ENCODE assay signal across 8 cellular contexts in genomic region chr11:47186937-47187681, GRCh38. TPM values are rescaled to one million over a fixed set of nuclear protein-coding genes. Genes with fewer than 3 reads are reported as not detected.
DNase-seq lines count a peak whose midpoint lies in the region; ATAC-seq, FAIRE-seq and TF ChIP-seq lines count a peak whose summit lies in the region.

No MANE protein-coding gene starts in this region.

- peak; percentile 54 for ATAC-seq in activated T-helper 17 cell treated with anti-CD3 and anti-CD28 coated beads, Interleukin-2, amount 50 U/mL, for 72 hours (replicated peaks)

- intact Hi-C loops in thyroid gland (cut with DNase I): no loop called here

- no peaks in the 10 kb centered on the region for H3K36me3 Mint-ChIP-seq in activated T-helper 17 cell treated with anti-CD3 and anti-CD28 coated beads, Interleukin-2, amount 50 U/mL, for 72 hours (ENCODE audit: low read depth)
- no peaks in the 10 kb centered on the region for H3K36me3 Mint-ChIP-seq in nephron progenitor cell (ENCODE audit: low read depth)

- H3K27me3 ChIP-seq in thyroid gland: no peaks in the 10 kb centered on the region

- FAIRE-seq in GM12892 (lab: Jason Lieb, UNC): no peak

- 1% methylated on average over 32 to 35 of the region's 53 CpGs for WGBS in thyroid gland, 2 donors

- peak overlapping the region; percentile 71 for H3K4me3 Mint-ChIP-seq in activated T-helper 17 cell treated with anti-CD3 and anti-CD28 coated beads, Interleukin-2, amount 50 U/mL, for 72 hours
- H3K4me3 Mint-ChIP-seq in nephron progenitor cell: peak overlapping the region; percentile 80

- DNase-seq in GM12892 (ENCODE audit: insufficient read length) (peak; percentile 58), NCI-H1694 treated with DMSO at 0.1 percent for 48 hours (lab: John Stamatoyannopoulos, UW) (peak; percentile 46), fibroblast of the aortic adventitia (ENCODE audit: low read depth) (peak; percentile 60), nephron progenitor cell (peak; percentile 68), thyroid gland (peak; percentile 90 to 94), GF-D8 (lab: John Stamatoyannopoulos, UW) (no peak), GOT3 (lab: John Stamatoyannopoulos, UW) (no peak)

- H3K9me3 ChIP-seq in thyroid gland: no peaks in the 10 kb centered on the region

- peak overlapping the region; percentile 57 for H3K4me3 ChIP-seq in fibroblast of the aortic adventitia (ENCODE audit: low read depth, low read length)
- peak overlapping the region in 1 of 3 donors; percentile 91 for H3K4me3 ChIP-seq in thyroid gland (replicated peaks in 1 of 3)

- no peaks in the 10 kb centered on the region for H3K4me1 Mint-ChIP-seq in activated T-helper 17 cell treated with anti-CD3 and anti-CD28 coated beads, Interleukin-2, amount 50 U/mL, for 72 hours
- peaks cover 30% of the 10 kb centered on the region for H3K4me1 Mint-ChIP-seq in nephron progenitor cell

- no peak for TF ChIP-seq POLR2A in GM12892 (IDR thresholded peaks at IDR 0.05; ENCODE audit: low read depth, low read length)
- peak in 1 of 2 donors; percentile 74 for TF ChIP-seq POLR2A in thyroid gland (IDR thresholded peaks at IDR 0.05)

- no peak for TF ChIP-seq CTCF in fibroblast of the aortic adventitia (IDR thresholded peaks at IDR 0.05; ENCODE audit: insufficient read depth, low read length)
- TF ChIP-seq CTCF in nephron progenitor cell (IDR thresholded peaks at IDR 0.05): no peak
- TF ChIP-seq CTCF in thyroid gland (IDR thresholded peaks at IDR 0.05): no peak

- peaks cover 6% of the 10 kb centered on the region for H3K27me3 Mint-ChIP-seq in activated T-helper 17 cell treated with anti-CD3 and anti-CD28 coated beads, Interleukin-2, amount 50 U/mL, for 72 hours
- peaks cover 43% of the 10 kb centered on the region for H3K27me3 Mint-ChIP-seq in nephron progenitor cell (ENCODE audit: low read depth, poor library complexity)

- peaks cover 27 to 38% of the 10 kb centered on the region in 2 donors for H3K4me1 ChIP-seq in thyroid gland

- H3K36me3 ChIP-seq in thyroid gland: no peaks in the 10 kb centered on the region

- H3K9me3 Mint-ChIP-seq in activated T-helper 17 cell treated with anti-CD3 and anti-CD28 coated beads, Interleukin-2, amount 50 U/mL, for 72 hours: no peaks in the 10 kb centered on the region
- no peaks in the 10 kb centered on the region for H3K9me3 Mint-ChIP-seq in nephron progenitor cell

- H3K27ac ChIP-seq in thyroid gland: peak overlapping the region; percentile 84 to 96 (median 94)

- no peak overlapping the region for H3K27ac Mint-ChIP-seq in activated T-helper 17 cell treated with anti-CD3 and anti-CD28 coated beads, Interleukin-2, amount 50 U/mL, for 72 hours
- H3K27ac Mint-ChIP-seq in nephron progenitor cell: no peak overlapping the region

RNA-seq across cellular contexts. Expression of gene PACSIN3, which starts 0.9 kb away (rescaled TPM):
- 1.2 TPM for polyA plus RNA-seq in GM12892 (2012; ENCODE audit: missing spikeins)
- 1 to 10 TPM; 3.2 to 3.5 TPM for total RNA-seq in activated T-helper 17 cell treated with anti-CD3 and anti-CD28 coated beads, Interleukin-2, amount 50 U/mL, for 72 hours
- total RNA-seq in fibroblast of the aortic adventitia (ENCODE audit: low replicate concordance) (28.8 and 31.6 TPM in 2 replicates), thyroid gland (10 to 100 TPM; 43.6 to 71.6 (median 54.2) TPM)

RNA-seq across cellular contexts. Expression of gene ARFGAP2, which starts 10.4 kb away (rescaled TPM):
- 40.7 TPM for polyA plus RNA-seq in GM12892 (2012; ENCODE audit: missing spikeins)
- 10 to 100 TPM; 70.0 to 96.9 TPM for total RNA-seq in activated T-helper 17 cell treated with anti-CD3 and anti-CD28 coated beads, Interleukin-2, amount 50 U/mL, for 72 hours
- total RNA-seq in fibroblast of the aortic adventitia (ENCODE audit: low replicate concordance): 98.5 and 152 TPM in 2 replicates
- 100 to 1,000 TPM; 145 to 194 (median 160) TPM for total RNA-seq in thyroid gland

RNA-seq across cellular contexts. Expression of gene DDB2, which starts 27.7 kb away (rescaled TPM):
- polyA plus RNA-seq in GM12892 (2012; ENCODE audit: missing spikeins): 130 TPM
- total RNA-seq in activated T-helper 17 cell treated with anti-CD3 and anti-CD28 coated beads, Interleukin-2, amount 50 U/mL, for 72 hours: 100 to 1,000 TPM; 202 to 335 TPM
- total RNA-seq in fibroblast of the aortic adventitia (ENCODE audit: low replicate concordance) (47.2 and 99.4 TPM in 2 replicates), thyroid gland (10 to 100 TPM; 10.6 to 19.3 (median 12.9) TPM)

Comparison
In these comparisons a context has a peak if more than half of its experiments do, and no peak if none do; other contexts are left out.
1. DNase-seq: peak in GM12892 (single experiment), NCI-H1694 treated with DMSO at 0.1 percent for 48 hours (single experiment), fibroblast of the aortic adventitia (single experiment), nephron progenitor cell (single experiment) and thyroid gland (2 of 2); none in GF-D8 (single experiment) and GOT3 (single experiment).